In the genomic region with DNA sequence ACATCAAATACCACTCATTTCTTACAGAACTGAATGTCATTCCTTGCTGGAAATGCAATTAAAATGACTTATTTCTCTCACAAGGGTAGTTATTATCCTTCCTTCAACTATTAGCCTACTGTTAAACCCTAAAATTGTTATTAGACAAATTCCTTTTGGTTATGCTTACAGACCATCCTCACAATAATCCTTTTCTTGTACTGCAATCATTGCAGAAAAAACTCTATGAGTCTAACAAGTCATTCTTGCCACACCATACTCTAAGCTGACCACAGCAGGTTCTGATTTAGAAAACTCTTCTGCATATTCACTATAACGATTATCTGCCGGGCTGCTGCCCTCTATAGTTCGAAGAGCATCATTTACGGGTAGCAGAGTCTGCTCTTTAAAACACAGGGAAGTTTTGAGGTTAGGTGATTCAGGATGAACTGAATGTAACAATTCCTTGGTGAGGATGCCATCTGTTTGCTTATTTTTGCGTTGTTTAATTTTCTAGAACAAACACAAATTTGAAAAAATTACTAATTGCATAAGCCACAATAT, we compare ENCODE assay signal across 9 cellular contexts. TPM values are rescaled to one million over a fixed set of nuclear protein-coding genes. Genes with fewer than 3 reads are reported as not detected.
A peak's percentile ranks its signal among the peaks of the same experiment; 100 is the strongest.
DNase-seq lines count a peak whose midpoint lies in the region; ATAC-seq, FAIRE-seq and TF ChIP-seq lines count a peak whose summit lies in the region.
"Had no signal": no experiment of that assay in that cellular context is flagged by ENCODE, and none has a peak within 500 bp of the region (broad histone marks: within the 10 kb centered on the region; RNA-seq: fewer than 3 reads in every experiment).

No MANE protein-coding gene starts in this region.

- no peak overlapping the region for H3K4me3 Mint-ChIP-seq in progenitor cell of endocrine pancreas (ENCODE audit: low read depth)

- H3K36me3 Mint-ChIP-seq in progenitor cell of endocrine pancreas (ENCODE audit: insufficient read depth) = peaks cover 6% of the 10 kb centered on the region

- no peak overlapping the region for H3K4me2 ChIP-seq in H1 (ENCODE audit: insufficient read depth in 1 of 2, low read depth in 2 of 2, low read length in 2 of 2)

- CTCF ChIA-PET in H1 (lab: Charles Lee; ENCODE audit: partially characterized antibody) = interaction anchor here (1.0 to 1.5 kb wide), 3 partner anchors 10 to 96 kb away, joined by 3 to 4 read pairs (median 3); no protein-coding TSS in a partner anchor

- H3K27ac Mint-ChIP-seq in progenitor cell of endocrine pancreas = no peak overlapping the region

- no peaks in the 10 kb centered on the region for H3K27me3 ChIP-seq in H1 (replicated peaks in 1 of 4; ENCODE audit: control insufficient read depth in 3 of 4, extremely low read depth in 1 of 4, insufficient read depth in 3 of 4, low read length in 3 of 4)

- ATAC-seq in GM21526 (IDR thresholded peaks at IDR 0.05; ENCODE audit: low FRiP score, unreplicated experiment) = peak; percentile 61

- no peak overlapping the region for H3K14ac ChIP-seq in H1 (ENCODE audit: insufficient read length)

- no peak overlapping the region for H3K18ac ChIP-seq in H1 (ENCODE audit: extremely low read depth, low read length)

- peak; percentile 69 to 76 for TF ChIP-seq RAD21 in H1 (IDR thresholded peaks at IDR 0.05 in 1 of 2, conservative IDR thresholded peaks at IDR 0.05 in 1 of 2; ENCODE audit: low read depth in 2 of 2, low read length in 2 of 2)

- no peak for TF ChIP-seq EP300 in H1 (IDR thresholded peaks at IDR 0.05; ENCODE audit: borderline replicate concordance in 1 of 2, low read depth in 2 of 2, low read length in 2 of 2)

- H2BK12ac ChIP-seq in H1 (ENCODE audit: low read depth, low read length) = no peak overlapping the region

- no peaks in the 10 kb centered on the region for H3K27me3 Mint-ChIP-seq in progenitor cell of endocrine pancreas
- H3K27me3 Mint-ChIP-seq: IgD-negative memory B cell had no signal

- H2AFZ ChIP-seq in H1 (ENCODE audit: low read length) = no peak overlapping the region

- H4K91ac ChIP-seq in H1 (replicated peaks; ENCODE audit: insufficient read length, low read length) = no peak overlapping the region

- no peaks in the 10 kb centered on the region for H3K4me1 ChIP-seq in H1 (replicated peaks in 1 of 4; ENCODE audit: control insufficient read depth in 3 of 4, insufficient read depth in 4 of 4, low read length in 3 of 4)

- no peak overlapping the region for H2BK120ac ChIP-seq in H1 (replicated peaks; ENCODE audit: low read depth, low read length)

- H3K9ac ChIP-seq in H1 (replicated peaks in 1 of 4; ENCODE audit: extremely low read depth in 1 of 4, low read depth in 3 of 4, low read length in 3 of 4) = no peak overlapping the region

- POLR2A ChIA-PET in H1 (lab: Charles Lee; ENCODE audit: partially characterized antibody) = no interaction called here

- no peak overlapping the region for H2AK5ac ChIP-seq in H1 (ENCODE audit: low read depth, low read length)

- H3K79me2 ChIP-seq in H1 (ENCODE audit: control insufficient read depth in 1 of 2, insufficient read depth in 2 of 2, low read length in 2 of 2) = no peaks in the 10 kb centered on the region

- no peak overlapping the region for H3K27ac ChIP-seq in H1 (ENCODE audit: low read depth, low read length)

- no peak overlapping the region for H2BK20ac ChIP-seq in H1 (ENCODE audit: low read length)

- 0 out of 2 replicates have a peak, but pooled peaks cover 2% of the 10 kb centered on the region for H3K23me2 ChIP-seq in H1 (ENCODE audit: low read depth, low read length)

- no peaks in the 10 kb centered on the region for H3K9me3 Mint-ChIP-seq in progenitor cell of endocrine pancreas (ENCODE audit: low read depth)
- H3K9me3 Mint-ChIP-seq: IgD-negative memory B cell had no signal

- H3K4ac ChIP-seq in H1 (replicated peaks; ENCODE audit: insufficient read length, low read depth, low read length) = no peak overlapping the region

- no peaks in the 10 kb centered on the region for H3K9me3 ChIP-seq in H1 (ENCODE audit: insufficient read depth in 2 of 2, low read depth in 1 of 2, low read length in 1 of 2)

- H3K23ac ChIP-seq in H1 (ENCODE audit: insufficient read length) = no peak overlapping the region

- H3K4me3 ChIP-seq in H1 (ENCODE audit: extremely low read depth in 1 of 4, insufficient read depth in 2 of 4, low read depth in 3 of 4, low read length in 4 of 4) = no peak overlapping the region

- TF ChIP-seq CTCF in H1 (IDR thresholded peaks at IDR 0.05; ENCODE audit: control extremely low read depth in 1 of 3, insufficient read depth in 1 of 3, low read depth in 1 of 3, low read length in 3 of 3) = peak in 2 of 3 experiments; percentile 61 to 68; a peak in 3 of 4 replicates
- peak; percentile 55 for TF ChIP-seq CTCF in progenitor cell of endocrine pancreas (IDR thresholded peaks at IDR 0.05; ENCODE audit: unreplicated experiment)

- peaks cover 4% of the 10 kb centered on the region for H3K4me1 Mint-ChIP-seq in progenitor cell of endocrine pancreas (ENCODE audit: low read depth)

- H3K56ac ChIP-seq in H1 (replicated peaks; ENCODE audit: insufficient read length, low read depth, low read length) = no peak overlapping the region

- H2BK5ac ChIP-seq in H1 (ENCODE audit: low read depth, low read length) = no peak overlapping the region

- H4K5ac ChIP-seq in H1 (ENCODE audit: insufficient read length, low read depth, low read length) = no peak overlapping the region

- 39% methylated on average over 5 of the region's 5 CpGs; no CpG with 5 or more reads in 1 of the 2 experiments for WGBS in H1 (ENCODE audit: extremely low coverage in 1 of 2, insufficient coverage in 1 of 2, insufficient read length in 1 of 2, insufficient replicate concordance in 2 of 2, low coverage in 1 of 2, low lambda C conversion rate in 2 of 2, missing lambda C conversion rate in 1 of 2), 2 experiments

- no peaks in the 10 kb centered on the region for H4K20me1 ChIP-seq in H1 (replicated peaks in 1 of 2; ENCODE audit: control insufficient read depth in 1 of 2, insufficient read depth in 2 of 2, low read length in 2 of 2)

- DNase-seq in COLO829 (ENCODE audit: low spot score) (peak; percentile 18), NCI-H460 (ENCODE audit: extremely low read depth, low read depth) (peak; percentile 16), H1 (ENCODE audit: low read depth in 1 of 2, low spot score in 2 of 2) (no peak), progenitor cell of endocrine pancreas (ENCODE audit: low spot score, unreplicated experiment) (no peak), NCI-H1417 treated with DMSO at 0.1 percent for 48 hours (lab: John Stamatoyannopoulos, UW) (no peak), T-helper 1 cell (no peak)
- no peak for DNase-seq in activated CD4-positive, CD25-positive, alpha-beta regulatory T cell treated with anti-CD3 and anti-CD28 coated beads, Interleukin-2, amount 50 U/mL, for 72 hours

- no peak overlapping the region for H4K8ac ChIP-seq in H1 (ENCODE audit: extremely low read depth, insufficient read depth, low read length)

- H3K36me3 ChIP-seq in H1 (ENCODE audit: control insufficient read depth in 2 of 4, insufficient read depth in 4 of 4, low read length in 3 of 4) = no peaks in the 10 kb centered on the region; a peak in 1 of 8 replicates

- no peaks in the 10 kb centered on the region for H3K79me1 ChIP-seq in H1 (ENCODE audit: low read depth, low read length)

- H2BK15ac ChIP-seq in H1 (ENCODE audit: low read length) = no peak overlapping the region

- peak; percentile 97 for FAIRE-seq in H1 (lab: Jason Lieb, UNC)

- TF ChIP-seq POLR2A in H1 (IDR thresholded peaks at IDR 0.05; ENCODE audit: control extremely low read depth in 1 of 2, low read depth in 2 of 2, low read length in 2 of 2) = no peak

TF ChIP-seq in H1, 55 proteins besides CTCF, POLR2A, EP300 and RAD21:
- no peak for TF ChIP-seq KDM1A (IDR thresholded peaks at IDR 0.05; ENCODE audit: borderline replicate concordance, low read length)
- TF ChIP-seq CREB1 (IDR thresholded peaks at IDR 0.05) = no peak
- no peak for TF ChIP-seq TAF1 (IDR thresholded peaks at IDR 0.05; ENCODE audit: low read depth, low read length)

RNA-seq across cellular contexts. Expression of gene MTMR6, which starts 38.2 kb away (rescaled TPM):
- 22.3 and 24.0 TPM in 2 replicates for total RNA-seq in NCI-H460 (2014; rRNA removed; shearing (Covaris generic))
- 13.0 and 18.5 TPM in 2 replicates for polyA plus RNA-seq in NCI-H460 (2014; cell fraction: nucleus; rRNA removed)
- 6.9 and 8.4 TPM in 2 replicates for total RNA-seq in H1 (2021; fragmentation: NEBNext Ultra II Directional; extraction: Animal tissue kit (Norgen Biotek cat#: 25700))
- polyA plus RNA-seq in H1 (2011; rRNA removed) = 1.5 and 2.1 TPM in 2 replicates
- 2.8 TPM for polyA plus RNA-seq in H1 (2011; cell fraction: cytosol; rRNA removed)
- polyA plus RNA-seq in H1 (2011; cell fraction: nucleus; rRNA removed) = 0.86 TPM
- 1.7 to 2.7 TPM (median 2.1 TPM) in 4 replicates for polyA plus RNA-seq in H1 (2012, experiment 1 of 2)
- polyA plus RNA-seq in H1 (2012, experiment 2 of 2) = 0.30 TPM
- 4.4 TPM for polyA plus RNA-seq in H1 (2013, experiment 1 of 2)
- 4.5 TPM for polyA plus RNA-seq in H1 (2013, experiment 2 of 2)
- polyA minus RNA-seq in H1 (2011; rRNA and poly(A)+ RNA removed) = 3.0 and 4.4 TPM in 2 replicates
- 3.2 TPM for polyA minus RNA-seq in H1 (2011; cell fraction: cytosol; rRNA and poly(A)+ RNA removed)
- 3.0 TPM for polyA minus RNA-seq in H1 (2011; cell fraction: nucleus; rRNA and poly(A)+ RNA removed)
- 9.3 and 9.6 TPM in 2 replicates for total RNA-seq in progenitor cell of endocrine pancreas

RNA-seq across cellular contexts. Expression of gene NUP58, which starts 52.4 kb away (rescaled TPM):
- total RNA-seq in NCI-H460 (2014; rRNA removed; shearing (Covaris generic)) = 87.9 and 99.1 TPM in 2 replicates
- 45.1 and 95.7 TPM in 2 replicates for polyA plus RNA-seq in NCI-H460 (2014; cell fraction: nucleus; rRNA removed)
- total RNA-seq in H1 (2021; fragmentation: NEBNext Ultra II Directional; extraction: Animal tissue kit (Norgen Biotek cat#: 25700)) = 53.8 and 57.5 TPM in 2 replicates
- polyA plus RNA-seq in H1 (2011; rRNA removed) = 30.4 and 35.0 TPM in 2 replicates
- polyA plus RNA-seq in H1 (2011; cell fraction: cytosol; rRNA removed) = 28.0 TPM
- polyA plus RNA-seq in H1 (2011; cell fraction: nucleus; rRNA removed) = 24.3 TPM
- 15.6 to 22.8 TPM (median 22.6 TPM) in 4 replicates for polyA plus RNA-seq in H1 (2012, experiment 1 of 2)
- polyA plus RNA-seq in H1 (2012, experiment 2 of 2) = 2.5 TPM
- 30.2 TPM for polyA plus RNA-seq in H1 (2013, experiment 1 of 2)
- polyA plus RNA-seq in H1 (2013, experiment 2 of 2) = 30.8 TPM
- polyA minus RNA-seq in H1 (2011; rRNA and poly(A)+ RNA removed) = 92.0 and 92.1 TPM in 2 replicates
- polyA minus RNA-seq in H1 (2011; cell fraction: cytosol; rRNA and poly(A)+ RNA removed) = 37.9 TPM
- polyA minus RNA-seq in H1 (2011; cell fraction: nucleus; rRNA and poly(A)+ RNA removed) = 57.0 TPM
- total RNA-seq in progenitor cell of endocrine pancreas = 56.5 and 61.5 TPM in 2 replicates

Comparison
In these comparisons a context has a peak if more than half of its experiments do, and no peak if none do; other contexts are left out.
1. DNase-seq: peak in COLO829 (single experiment) and NCI-H460 (single experiment); none in H1 (0 of 2), progenitor cell of endocrine pancreas (single experiment), NCI-H1417 treated with DMSO at 0.1 percent for 48 hours (single experiment), activated CD4-positive, CD25-positive, alpha-beta regulatory T cell treated with anti-CD3 and anti-CD28 coated beads, Interleukin-2, amount 50 U/mL, for 72 hours (single experiment) and T-helper 1 cell (0 of 5).